Comparison of ENCODE assay signal across 8 cellular contexts in the genomic region with DNA sequence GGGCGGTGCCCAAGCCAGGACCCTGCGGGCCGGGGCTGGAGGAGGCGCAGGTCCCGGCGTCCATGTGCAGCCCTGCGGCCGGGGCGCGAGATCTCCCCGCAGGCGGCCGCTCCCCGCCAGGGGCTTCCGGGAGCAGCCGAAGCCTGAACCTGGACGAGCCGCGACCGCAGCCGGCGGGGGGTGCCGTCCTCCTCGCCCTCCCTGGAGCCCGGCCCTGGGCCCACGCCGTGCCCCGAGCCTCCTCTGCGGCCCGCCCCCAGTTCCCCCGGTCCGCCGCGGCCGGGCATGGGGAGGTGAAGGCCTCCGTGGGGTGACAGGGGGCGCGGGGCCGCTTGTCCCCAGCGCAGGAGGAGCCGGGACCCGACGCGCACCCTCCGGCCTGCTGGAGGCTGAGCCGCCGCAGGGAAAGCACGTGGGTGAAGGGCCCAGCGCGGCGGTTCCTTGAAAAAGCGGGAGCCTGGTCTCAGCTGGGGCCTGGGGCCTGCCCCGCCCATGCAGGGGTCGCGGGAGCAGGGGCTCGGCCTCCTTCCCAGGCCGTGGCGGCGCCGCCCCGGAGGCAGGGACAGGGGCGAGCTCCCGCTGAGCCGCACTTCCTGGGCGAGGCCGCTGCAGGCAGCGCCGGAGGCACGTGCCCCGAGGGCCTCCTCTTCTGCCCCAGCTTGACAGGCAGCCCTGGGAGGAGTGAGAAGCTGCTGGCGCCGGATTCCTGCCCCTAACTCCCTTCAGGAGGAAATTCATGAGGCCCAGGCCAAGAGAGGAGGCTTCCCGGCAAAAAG. TPM values are rescaled to one million over a fixed set of nuclear protein-coding genes. Genes with fewer than 3 reads are reported as not detected.
DNase-seq lines count a peak whose midpoint lies in the region; ATAC-seq and TF ChIP-seq lines count a peak whose summit lies in the region.

No MANE protein-coding gene starts in this region.

- H3K4me1 ChIP-seq in lower lobe of right lung: peaks cover 33% of the 10 kb centered on the region

- H3K27ac ChIP-seq in lower lobe of right lung: peak overlapping the region; percentile 85

- H3K36me3 ChIP-seq in lower lobe of right lung: no peaks in the 10 kb centered on the region

- H3K27me3 ChIP-seq in lower lobe of right lung (ENCODE audit: low read depth): peaks cover 7% of the 10 kb centered on the region

- H3K4me3 ChIP-seq in cardiac fibroblast (replicated peaks in 1 of 2; ENCODE audit: low read depth in 2 of 2, low read length in 2 of 2) (no peak overlapping the region), lower lobe of right lung (peak overlapping the region; percentile 58)

- no peak for TF ChIP-seq CTCF in cardiac fibroblast (IDR thresholded peaks at IDR 0.05; ENCODE audit: low read depth, low read length)
- no peak for TF ChIP-seq CTCF in lower lobe of right lung (IDR thresholded peaks at IDR 0.05)

- ATAC-seq in GM19372 (IDR thresholded peaks at IDR 0.05; ENCODE audit: low read depth, unreplicated experiment) (peak; percentile 44), lower lobe of right lung (peak; percentile 86 to 88)

- H3K9me3 ChIP-seq in lower lobe of right lung: no peaks in the 10 kb centered on the region

- intact Hi-C loops in lower lobe of right lung (cut with DNase I): no loop called here

- peak; percentile 48 for DNase-seq in UCSD-AML1 (lab: John Stamatoyannopoulos, UW; ENCODE audit: unreplicated experiment)
- peak; percentile 18 to 61 for DNase-seq in cardiac fibroblast (ENCODE audit: low read depth in 2 of 2)
- DNase-seq in lower lobe of right lung: peak; percentile 83
- peak; percentile 40 for DNase-seq in stimulated activated CD8-positive, alpha-beta memory T cell treated with anti-CD3 and anti-CD28 coated beads, Interleukin-4, amount 100 ng/mL, for 24 hours (ENCODE audit: low read depth)
- no peak for DNase-seq in OCI-M1 (lab: John Stamatoyannopoulos, UW)
- DNase-seq in RKO (ENCODE audit: low spot score): no peak
- DNase-seq in NK-92 treated with Interleukin-12 subunit alpha and Interleukin-12 subunit beta, amount 100 ng/mL, for 24 hours (lab: John Stamatoyannopoulos, UW): no peak

RNA-seq across cellular contexts. Expression of a gene that starts 55.6 kb away (rescaled TPM):
- total RNA-seq in lower lobe of right lung: 160 TPM

Comparison
In these comparisons a context has a peak if more than half of its experiments do, and no peak if none do; other contexts are left out.
1. DNase-seq: peak in UCSD-AML1 (single experiment), cardiac fibroblast (2 of 2), lower lobe of right lung (single experiment) and stimulated activated CD8-positive, alpha-beta memory T cell treated with anti-CD3 and anti-CD28 coated beads, Interleukin-4, amount 100 ng/mL, for 24 hours (single experiment); none in OCI-M1 (single experiment), RKO (single experiment) and NK-92 treated with Interleukin-12 subunit alpha and Interleukin-12 subunit beta, amount 100 ng/mL, for 24 hours (single experiment).